18 cellular contexts compared by ENCODE assay signal in genomic region chr10:1356349-1356748, GRCh38.
DNase-seq lines count a peak whose midpoint lies in the region; ATAC-seq and TF ChIP-seq lines count a peak whose summit lies in the region.
"Had no signal": no experiment of that assay in that cellular context is flagged by ENCODE, and none has a peak within 500 bp of the region (broad histone marks: within the 10 kb centered on the region; RNA-seq: fewer than 3 reads in every experiment).

No MANE protein-coding gene starts in this region.

- H3K36me3 ChIP-seq in right atrium auricular region (no peaks in the 10 kb centered on the region), upper lobe of right lung (no peaks in the 10 kb centered on the region)
- H3K36me3 ChIP-seq: BLaER1 treated with 17β-estradiol and CSF1 and Interleukin-3, amounts not matched to agents 10 nM and 100 nM had no signal

- peak overlapping the region; percentile 16 for H3K27ac Mint-ChIP-seq in nephron progenitor cell
- H3K27ac Mint-ChIP-seq: B cell; CD4-positive, alpha-beta T cell; CD8-positive, alpha-beta T cell had no signal

- no peaks in the 10 kb centered on the region for H3K9me3 ChIP-seq in right atrium auricular region
- H3K9me3 ChIP-seq in upper lobe of right lung: no peaks in the 10 kb centered on the region
- H3K9me3 ChIP-seq: A549; BLaER1 treated with 17β-estradiol and CSF1 and Interleukin-3, amounts not matched to agents 10 nM and 100 nM; Caco-2 had no signal

- TF ChIP-seq CTCF in right atrium auricular region (IDR thresholded peaks at IDR 0.05) (no peak), nephron progenitor cell (IDR thresholded peaks at IDR 0.05) (no peak), upper lobe of right lung (IDR thresholded peaks at IDR 0.05) (no peak)

- no peak overlapping the region for H3K27ac ChIP-seq in right atrium auricular region
- H3K27ac ChIP-seq in upper lobe of right lung: no peak overlapping the region
- H3K27ac ChIP-seq: 22Rv1; A549; BLaER1 treated with 17β-estradiol and CSF1 and Interleukin-3, amounts not matched to agents 10 nM and 100 nM; C4-2B had no signal

- H3K27me3 ChIP-seq in right atrium auricular region: no peaks in the 10 kb centered on the region
- H3K27me3 ChIP-seq in upper lobe of right lung: peaks cover 6% of the 10 kb centered on the region
- H3K27me3 ChIP-seq: BLaER1 treated with 17β-estradiol and CSF1 and Interleukin-3, amounts not matched to agents 10 nM and 100 nM had no signal

- no peaks in the 10 kb centered on the region for H3K9me3 Mint-ChIP-seq in nephron progenitor cell
- H3K9me3 Mint-ChIP-seq: CD4-positive, alpha-beta T cell; CD8-positive, alpha-beta T cell had no signal

- no peaks in the 10 kb centered on the region for H3K36me3 Mint-ChIP-seq in nephron progenitor cell (ENCODE audit: low read depth)
- H3K36me3 Mint-ChIP-seq: CD8-positive, alpha-beta T cell had no signal

- H3K27me3 Mint-ChIP-seq in nephron progenitor cell (ENCODE audit: low read depth, poor library complexity): peaks cover 11% of the 10 kb centered on the region

- no peak overlapping the region for H3K4me3 Mint-ChIP-seq in nephron progenitor cell
- H3K4me3 Mint-ChIP-seq: B cell; CD4-positive, alpha-beta T cell; CD8-positive, alpha-beta T cell had no signal

- ATAC-seq in upper lobe of right lung: no peak
- no peak for ATAC-seq in GM21526 (IDR thresholded peaks at IDR 0.05; ENCODE audit: low FRiP score, unreplicated experiment)
- ATAC-seq in GM19452 (IDR thresholded peaks at IDR 0.05; ENCODE audit: unreplicated experiment): no peak
- ATAC-seq: A549; CD8-positive, alpha-beta T cell had no signal

- peaks cover 46% of the 10 kb centered on the region for H3K4me1 Mint-ChIP-seq in nephron progenitor cell

- DNase-seq in cardiac septum (ENCODE audit: low spot score): peak; percentile 58
- DNase-seq in right atrium auricular region (ENCODE audit: low spot score): no peak
- no peak for DNase-seq in nephron progenitor cell
- DNase-seq in upper lobe of right lung: peak; percentile 38
- DNase-seq: AML-193; Caco-2; Calu3; CD4-positive, alpha-beta T cell; CD8-positive, alpha-beta T cell; DMS79 treated with DMSO at 0.1 percent for 48 hours; GF-D8 had no signal

- intact Hi-C loops in cardiac septum (cut with DNase I): no loop called here
- intact Hi-C loops in upper lobe of right lung (cut with DNase I): no loop called here

- H3K4me3 ChIP-seq in right atrium auricular region: no peak overlapping the region
- no peak overlapping the region for H3K4me3 ChIP-seq in upper lobe of right lung
- H3K4me3 ChIP-seq: A549; BLaER1 treated with 17β-estradiol and CSF1 and Interleukin-3, amounts not matched to agents 10 nM and 100 nM had no signal

- H3K4me1 ChIP-seq in right atrium auricular region: no peaks in the 10 kb centered on the region
- no peaks in the 10 kb centered on the region for H3K4me1 ChIP-seq in upper lobe of right lung
- H3K4me1 ChIP-seq: A549 had no signal

Comparison
In these comparisons a context has a peak if more than half of its experiments do, and no peak if none do; other contexts are left out.
1. DNase-seq: peak in cardiac septum (single experiment) and upper lobe of right lung (single experiment); none in right atrium auricular region (single experiment) and nephron progenitor cell (single experiment).